8 cellular contexts compared by ENCODE assay signal in the genomic region with DNA sequence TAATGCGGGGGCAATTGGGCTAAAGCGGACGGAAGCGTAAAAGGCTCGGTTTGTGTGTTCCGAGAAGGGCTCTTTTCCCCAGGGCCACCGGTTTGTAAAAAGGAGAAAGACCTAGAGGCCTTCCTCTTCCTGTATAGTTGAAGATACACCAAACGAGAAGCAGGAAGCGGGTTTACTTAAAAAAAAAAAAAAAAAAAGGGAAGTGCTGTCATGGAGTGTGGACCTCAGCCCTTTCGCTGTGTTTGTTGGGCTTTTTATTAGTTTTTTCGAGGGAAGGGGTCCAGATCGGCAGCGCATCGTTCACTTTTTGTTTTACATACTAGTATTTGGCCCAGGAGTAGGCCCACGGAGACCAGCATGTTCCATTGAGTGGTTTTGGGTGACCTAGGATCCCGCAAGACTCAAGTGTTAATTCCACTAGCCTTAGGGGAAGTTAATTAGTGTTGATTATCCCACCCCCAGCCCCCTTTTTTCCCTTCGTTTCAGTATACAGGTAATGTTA. TPM values are rescaled to one million over a fixed set of nuclear protein-coding genes. Genes with fewer than 3 reads are reported as not detected.
A peak's percentile ranks its signal among the peaks of the same experiment; 100 is the strongest.
DNase-seq lines count a peak whose midpoint lies in the region; ATAC-seq, FAIRE-seq and TF ChIP-seq lines count a peak whose summit lies in the region.

No MANE protein-coding gene starts in this region.

- FAIRE-seq in HTR-8/SVneo (lab: Jason Lieb, UNC): no peak

- peak overlapping the region; percentile 71 for H3K4me2 ChIP-seq in SU-DHL-6 (ENCODE audit: low read depth, low read length, poor library complexity, severe bottlenecking)

- H3F3A ChIP-seq in SU-DHL-6 (ENCODE audit: insufficient read depth): peaks cover 30% of the 10 kb centered on the region

- H3K79me2 ChIP-seq in SU-DHL-6 (ENCODE audit: insufficient read depth, low read length): peaks cover 79% of the 10 kb centered on the region

- DNase-seq in HTR-8/SVneo (ENCODE audit: insufficient read length, low spot score): peak; percentile 27
- DNase-seq in dermis blood vessel endothelial cell: peak; percentile 55
- peak; percentile 52 to 59 for DNase-seq in lung microvascular endothelial cell (ENCODE audit: low read depth in 2 of 2)
- DNase-seq in tibial nerve (ENCODE audit: low spot score in 2 of 2): peak in 1 of 2 donors; percentile 25
- DNase-seq in occipital lobe (lab: John Stamatoyannopoulos, UW): no peak

- H3K27me3 ChIP-seq in SU-DHL-6 (ENCODE audit: low read length): no peaks in the 10 kb centered on the region
- no peaks in the 10 kb centered on the region for H3K27me3 ChIP-seq in tibial nerve

- H3K36me3 ChIP-seq in ES-I3 (ENCODE audit: insufficient read depth, low read length) (no peaks in the 10 kb centered on the region), SU-DHL-6 (ENCODE audit: low read length) (peaks cover 11% of the 10 kb centered on the region; the same call in 1 of the 2 replicates), tibial nerve (no peaks in the 10 kb centered on the region)

- peak overlapping the region; percentile 99 for H3K27ac ChIP-seq in SU-DHL-6 (ENCODE audit: low read depth, low read length)
- H3K27ac ChIP-seq in tibial nerve: peak overlapping the region; percentile 68 to 98 (median 95)

- TF ChIP-seq CTCF in SU-DHL-6 (IDR thresholded peaks at IDR 0.05; ENCODE audit: insufficient read depth, low read length, poor library complexity, severe bottlenecking) (no peak), tibial nerve (IDR thresholded peaks at IDR 0.05) (no peak)

- ATAC-seq in GM21381 (IDR thresholded peaks at IDR 0.05; ENCODE audit: unreplicated experiment): peak; percentile 18

- 0 to 1% methylated on average over 17 of the region's 17 CpGs for WGBS in tibial nerve, 2 donors

- no peaks in the 10 kb centered on the region for H3K9me3 ChIP-seq in ES-I3 (ENCODE audit: control insufficient read depth, insufficient read depth, low read length)
- no peaks in the 10 kb centered on the region for H3K9me3 ChIP-seq in SU-DHL-6 (ENCODE audit: insufficient read depth, low read length)
- no peaks in the 10 kb centered on the region for H3K9me3 ChIP-seq in tibial nerve

- peak overlapping the region; percentile 79 for H3K9ac ChIP-seq in ES-I3 (ENCODE audit: low read depth, low read length)
- H3K9ac ChIP-seq in SU-DHL-6 (ENCODE audit: low read length): peak overlapping the region; percentile 100

- TF ChIP-seq POLR2A in tibial nerve (IDR thresholded peaks at IDR 0.05): no peak

- H2AFZ ChIP-seq in SU-DHL-6 (ENCODE audit: low read depth, low read length, severe bottlenecking): no peak overlapping the region

- peaks cover 18% of the 10 kb centered on the region for H4K20me1 ChIP-seq in SU-DHL-6 (ENCODE audit: low read depth, low read length)

- H3K4me1 ChIP-seq in ES-I3 (ENCODE audit: insufficient read depth, low read length) (no peaks in the 10 kb centered on the region), tibial nerve (peaks cover 0 to 52% (median 22%) of the 10 kb centered on the region in 4 donors)

- H3K4me3 ChIP-seq in SU-DHL-6 (ENCODE audit: insufficient read depth, low read length, poor library complexity, severe bottlenecking) (peak overlapping the region; percentile 99), tibial nerve (peak overlapping the region; percentile 76 to 98 (median 92))

- no peaks in the 10 kb centered on the region for H3K9me2 ChIP-seq in SU-DHL-6 (replicated peaks; ENCODE audit: insufficient read depth, low read length)

- TF ChIP-seq EP300 in tibial nerve (IDR thresholded peaks at IDR 0.05): no peak

RNA-seq across cellular contexts. Expression of gene ACTR2, which starts 0.7 kb away (rescaled TPM):
- total RNA-seq in dermis blood vessel endothelial cell: 107 and 193 TPM in 2 replicates
- total RNA-seq in lung microvascular endothelial cell: 81.7 and 86.5 TPM in 2 replicates
- total RNA-seq in tibial nerve: 10 to 100 TPM; 58.6 to 86.1 (median 80.0) TPM
- total RNA-seq in occipital lobe: 115 TPM
